32 cellular contexts compared by ENCODE assay signal in the genomic region with DNA sequence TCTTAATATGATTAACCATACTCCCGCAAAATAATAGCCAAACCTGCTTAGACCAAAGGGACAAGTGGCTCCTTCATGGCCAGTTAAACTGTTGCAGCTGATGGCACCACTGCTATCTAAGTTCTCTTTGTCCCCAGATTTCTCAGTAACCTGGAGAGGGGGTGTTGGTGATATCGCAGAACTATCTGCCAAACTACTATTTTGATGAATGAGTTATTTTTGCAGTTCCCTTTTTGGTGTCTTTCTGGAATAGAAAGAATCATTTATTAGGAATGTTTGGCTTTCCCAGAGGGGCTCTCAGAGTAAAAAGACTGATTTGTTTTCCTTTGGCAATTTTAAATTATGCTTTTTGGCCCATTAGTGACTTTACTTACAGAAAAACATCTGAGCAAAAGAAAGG. TPM values are rescaled to one million over a fixed set of nuclear protein-coding genes. Genes with fewer than 3 reads are reported as not detected.
"Had no signal": no experiment of that assay in that cellular context is flagged by ENCODE, and none has a peak within 500 bp of the region (broad histone marks: within the 10 kb centered on the region; RNA-seq: fewer than 3 reads in every experiment).

No MANE protein-coding gene starts in this region.

- H3K36me3 ChIP-seq: ascending aorta, breast epithelium had no signal

- H3K27ac ChIP-seq: ascending aorta, body of pancreas, breast epithelium, VCaP had no signal

- H3K4me3 Mint-ChIP-seq: activated B cell treated with CpG ODN at 0.5 μM for 24 hours; activated CD4-positive, alpha-beta memory T cell treated with anti-CD3 and anti-CD28 coated beads, Interleukin-2, amount 10 ng/mL, durations not matched to agents 7 days and 5 days; activated CD8-positive, alpha-beta memory T cell treated with anti-CD3 and anti-CD28 coated beads, Interleukin-2, amount 10 ng/mL, durations not matched to agents 7 days and 5 days; activated naive CD4-positive, alpha-beta T cell treated with anti-CD3 and anti-CD28 coated beads, Interleukin-2, amount 50 U/mL, for 24 hours; activated naive CD8-positive, alpha-beta T cell treated with anti-CD3 and anti-CD28 coated beads, Interleukin-2, amount 10 ng/mL, durations not matched to agents 7 days and 5 days had no signal

- DNase-seq: activated B cell treated with CpG ODN at 0.5 μM for 24 hours; activated CD4-positive, alpha-beta memory T cell treated with anti-CD3 and anti-CD28 coated beads, Interleukin-2, amount 10 ng/mL, durations not matched to agents 7 days and 5 days; activated CD4-positive, alpha-beta T cell treated with anti-CD3 and anti-CD28 coated beads for 48 hours; activated CD4-positive, CD25-positive, alpha-beta regulatory T cell treated with anti-CD3 and anti-CD28 coated beads, Interleukin-2, amount 50 U/mL, for 72 hours; activated CD8-positive, alpha-beta memory T cell treated with anti-CD3 and anti-CD28 coated beads for 24 hours; activated CD8-positive, alpha-beta memory T cell treated with anti-CD3 and anti-CD28 coated beads, Interleukin-2, amount 10 ng/mL, durations not matched to agents 7 days and 5 days; activated CD8-positive, alpha-beta memory T cell treated with anti-CD3 and anti-CD28 coated beads, Interleukin-2, amount 50 U/mL, for 48 hours; activated effector memory CD4-positive, alpha-beta T cell treated with anti-CD3 and anti-CD28 coated beads, Interleukin-2, amount 50 U/mL, for 16 hours; activated naive CD4-positive, alpha-beta T cell; activated naive CD8-positive, alpha-beta T cell treated with anti-CD3 and anti-CD28 coated beads, Interleukin-2, amount 10 ng/mL, durations not matched to agents 7 days and 5 days; activated T-cell treated with anti-CD3 and anti-CD28 coated beads, Interleukin-2, amount 50 U/mL, for 48 hours; body of pancreas; NCI-H1105; NCI-H1417 treated with DMSO at 0.1 percent for 48 hours; NCI-H1694; NCI-H1930; NCI-H2081 treated with DMSO at 0.1 percent for 48 hours; NCI-H226; NCI-H446 treated with DMSO at 0.1 percent for 48 hours; NCI-H524; NCI-H82; NK-92 treated with Interleukin-12 subunit alpha and Interleukin-12 subunit beta, amount 100 ng/mL, for 24 hours; SIG-M5; SW 1271; T-helper 1 cell; T-helper 2 cell; T-helper 9 cell had no signal

- H3K27me3 ChIP-seq: ascending aorta, body of pancreas, breast epithelium had no signal

- H3K27ac Mint-ChIP-seq: activated B cell treated with CpG ODN at 0.5 μM for 24 hours; activated CD4-positive, alpha-beta memory T cell treated with anti-CD3 and anti-CD28 coated beads, Interleukin-2, amount 10 ng/mL, durations not matched to agents 7 days and 5 days; activated CD8-positive, alpha-beta memory T cell treated with anti-CD3 and anti-CD28 coated beads, Interleukin-2, amount 10 ng/mL, durations not matched to agents 7 days and 5 days; activated naive CD8-positive, alpha-beta T cell treated with anti-CD3 and anti-CD28 coated beads, Interleukin-2, amount 10 ng/mL, durations not matched to agents 7 days and 5 days had no signal

- H3K9me3 Mint-ChIP-seq: activated B cell treated with CpG ODN at 0.5 μM for 24 hours; activated CD4-positive, alpha-beta memory T cell treated with anti-CD3 and anti-CD28 coated beads, Interleukin-2, amount 10 ng/mL, durations not matched to agents 7 days and 5 days; activated naive CD4-positive, alpha-beta T cell treated with anti-CD3 and anti-CD28 coated beads, Interleukin-2, amount 50 U/mL, for 24 hours; activated naive CD8-positive, alpha-beta T cell treated with anti-CD3 and anti-CD28 coated beads, Interleukin-2, amount 10 ng/mL, durations not matched to agents 7 days and 5 days had no signal

- H3K36me3 Mint-ChIP-seq: activated CD8-positive, alpha-beta memory T cell treated with anti-CD3 and anti-CD28 coated beads, Interleukin-2, amount 10 ng/mL, durations not matched to agents 7 days and 5 days; activated naive CD4-positive, alpha-beta T cell treated with anti-CD3 and anti-CD28 coated beads, Interleukin-2, amount 50 U/mL, for 24 hours; activated naive CD8-positive, alpha-beta T cell treated with anti-CD3 and anti-CD28 coated beads, Interleukin-2, amount 10 ng/mL, durations not matched to agents 7 days and 5 days had no signal

- H3K4me3 ChIP-seq: ascending aorta, body of pancreas, breast epithelium had no signal

- H3K4me1 ChIP-seq: body of pancreas had no signal

- ATAC-seq: activated CD8-positive, alpha-beta memory T cell treated with anti-CD3 and anti-CD28 coated beads, Interleukin-2, amount 10 ng/mL, durations not matched to agents 7 days and 5 days; body of pancreas had no signal

- H3K9me3 ChIP-seq: ascending aorta, body of pancreas, breast epithelium had no signal

- H3K27me3 Mint-ChIP-seq: activated CD8-positive, alpha-beta memory T cell treated with anti-CD3 and anti-CD28 coated beads, Interleukin-2, amount 10 ng/mL, durations not matched to agents 7 days and 5 days; activated naive CD4-positive, alpha-beta T cell treated with anti-CD3 and anti-CD28 coated beads, Interleukin-2, amount 50 U/mL, for 24 hours had no signal

- H3K4me1 Mint-ChIP-seq: activated B cell treated with CpG ODN at 0.5 μM for 24 hours had no signal

RNA-seq across cellular contexts. Expression of gene CLEC3B, which starts 33.0 kb away (rescaled TPM):
- total RNA-seq: activated B cell treated with CpG ODN at 0.5 μM for 24 hours; activated CD4-positive, alpha-beta memory T cell treated with anti-CD3 and anti-CD28 coated beads, Interleukin-2, amount 10 ng/mL, durations not matched to agents 7 days and 5 days; activated CD8-positive, alpha-beta memory T cell treated with anti-CD3 and anti-CD28 coated beads, Interleukin-2, amount 10 ng/mL, durations not matched to agents 7 days and 5 days; M059J had no signal
